18 cellular contexts compared by ENCODE assay signal in the genomic region with DNA sequence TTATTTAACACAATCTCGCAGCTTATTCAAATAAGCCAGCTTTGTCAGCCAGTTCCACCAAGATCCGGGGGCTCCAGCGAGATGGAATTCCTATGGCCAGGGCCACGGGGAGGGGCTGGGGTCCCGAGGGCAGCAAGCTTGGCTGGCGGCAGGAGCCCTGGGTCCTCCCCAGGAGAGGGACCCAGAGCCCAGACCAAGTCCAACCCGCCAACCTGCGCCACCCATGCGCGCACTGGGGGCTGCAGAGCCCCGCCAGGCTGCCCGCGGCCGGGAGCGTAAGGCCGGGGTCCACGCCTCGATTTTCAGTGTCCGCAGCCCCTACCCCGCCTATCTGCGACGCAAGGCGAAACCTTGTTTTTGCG. TPM values are rescaled to one million over a fixed set of nuclear protein-coding genes. Genes with fewer than 3 reads are reported as not detected.
DNase-seq lines count a peak whose midpoint lies in the region; ATAC-seq, FAIRE-seq and TF ChIP-seq lines count a peak whose summit lies in the region.
"Had no signal": no experiment of that assay in that cellular context is flagged by ENCODE, and none has a peak within 500 bp of the region (broad histone marks: within the 10 kb centered on the region; RNA-seq: fewer than 3 reads in every experiment).

No MANE protein-coding gene starts in this region.

- H2AFZ ChIP-seq in Karpas-422 (ENCODE audit: low read length) (no peak overlapping the region), endothelial cell of umbilical vein (ENCODE audit: low read depth, low read length) (no peak overlapping the region), neuron (ENCODE audit: low read depth, low read length) (peak overlapping the region; percentile 67)

- no peaks in the 10 kb centered on the region for H3K9me1 ChIP-seq in endothelial cell of umbilical vein (replicated peaks; ENCODE audit: control insufficient read depth, extremely low read depth, insufficient read depth, low read length)

- no peak for FAIRE-seq in endothelial cell of umbilical vein (lab: Jason Lieb, UNC)

- no peak for ATAC-seq in GM21515 (IDR thresholded peaks at IDR 0.05; ENCODE audit: unreplicated experiment)
- ATAC-seq: left colon had no signal

- H3K27me3 ChIP-seq in BLaER1 treated with 17β-estradiol and CSF1 and Interleukin-3, amounts not matched to agents 10 nM and 100 nM = peaks cover 91 to 98% (median 94%) of the 10 kb centered on the region in 11 experiments
- H3K27me3 ChIP-seq in Karpas-422 (ENCODE audit: low read length) (no peaks in the 10 kb centered on the region), endothelial cell of umbilical vein (ENCODE audit: control insufficient read depth in 2 of 2, insufficient read depth in 2 of 2, low read length in 2 of 2) (peaks cover 57 to 72% of the 10 kb centered on the region in 2 experiments), neuron (ENCODE audit: insufficient read depth, low read length) (peaks cover 74% of the 10 kb centered on the region)

- TF ChIP-seq POLR2A in endothelial cell of umbilical vein (IDR thresholded peaks at IDR 0.05; ENCODE audit: low read depth, low read length) = no peak

- no peak overlapping the region for H3K27ac ChIP-seq in BLaER1 treated with 17β-estradiol and CSF1 and Interleukin-3, amounts not matched to agents 10 nM and 100 nM
- H3K27ac ChIP-seq in Karpas-422 (ENCODE audit: low read length) = no peak overlapping the region
- H3K27ac ChIP-seq in endothelial cell of umbilical vein (ENCODE audit: insufficient read depth, low read depth, low read length) = no peak overlapping the region
- H3K27ac ChIP-seq: colonic mucosa had no signal

- no peak overlapping the region for H3K9ac ChIP-seq in BLaER1 treated with 17β-estradiol and CSF1 and Interleukin-3, amounts not matched to agents 10 nM and 100 nM
- peak overlapping the region; percentile 57 for H3K9ac ChIP-seq in Karpas-422 (ENCODE audit: low read length)
- H3K9ac ChIP-seq in endothelial cell of umbilical vein (replicated peaks; ENCODE audit: extremely low read depth, insufficient read depth, low read length) = no peak overlapping the region

- intact Hi-C loops in endothelial cell of umbilical vein (cut with micrococcal nuclease) = no loop called here

- peaks cover 17 to 34% (median 25%) of the 10 kb centered on the region in 10 experiments for H3K4me1 ChIP-seq in BLaER1 treated with 17β-estradiol and CSF1 and Interleukin-3, amounts not matched to agents 10 nM and 100 nM
- H3K4me1 ChIP-seq in Karpas-422 (ENCODE audit: low read length) (peaks cover 23% of the 10 kb centered on the region), endothelial cell of umbilical vein (ENCODE audit: control insufficient read depth, extremely low read depth, insufficient read depth, low read length) (no peaks in the 10 kb centered on the region), neuron (ENCODE audit: insufficient read depth, low read length) (peaks cover 24% of the 10 kb centered on the region)
- H3K4me1 ChIP-seq: colonic mucosa had no signal

- no peak for DNase-seq in Karpas-422
- no peak for DNase-seq in endothelial cell of umbilical vein (ENCODE audit: low read depth, low spot score)
- DNase-seq in cortex of kidney (lab: John Stamatoyannopoulos, UW) = no peak
- no peak for DNase-seq in NCI-H82 treated with DMSO at 0.1 percent for 48 hours (lab: John Stamatoyannopoulos, UW; ENCODE audit: unreplicated experiment)
- no peak for DNase-seq in ureter (ENCODE audit: low spot score)
- DNase-seq: activated CD4-positive, alpha-beta memory T cell treated with anti-CD3 and anti-CD28 coated beads for 36 hours; activated naive CD4-positive, alpha-beta T cell treated with anti-CD3 and anti-CD28 coated beads for 36 hours; activated T-cell treated with anti-CD3 and anti-CD28 coated beads, Interleukin-2, amount 50 U/mL, for 1 hour; CD4-positive, alpha-beta memory T cell; colonic mucosa; left colon had no signal

- peak overlapping the region; percentile 1 to 42 (median 32); a peak in 11 of 20 replicates for H3K4me3 ChIP-seq in BLaER1 treated with 17β-estradiol and CSF1 and Interleukin-3, amounts not matched to agents 10 nM and 100 nM
- H3K4me3 ChIP-seq in Karpas-422 (ENCODE audit: low read length) = peak overlapping the region; percentile 67
- H3K4me3 ChIP-seq in endothelial cell of umbilical vein (replicated peaks in 1 of 3; ENCODE audit: insufficient read depth in 1 of 3, low read depth in 1 of 3, low read length in 3 of 3) = no peak overlapping the region
- peak overlapping the region; percentile 36 for H3K4me3 ChIP-seq in neuron (ENCODE audit: low read length)
- H3K4me3 ChIP-seq: colonic mucosa had no signal

- no peaks in the 10 kb centered on the region for H3K9me2 ChIP-seq in Karpas-422 (replicated peaks; ENCODE audit: insufficient read depth, low read length)

- H4K20me1 ChIP-seq in BLaER1 treated with 17β-estradiol and CSF1 and Interleukin-3, amounts not matched to agents 10 nM and 100 nM = peaks cover 0 to 66% (median 36%) of the 10 kb centered on the region in 11 experiments; a peak in 18 of 22 replicates
- H4K20me1 ChIP-seq in Karpas-422 (ENCODE audit: insufficient read depth, low read depth, low read length) (peaks cover 15% of the 10 kb centered on the region; the same call in 1 of the 2 replicates), endothelial cell of umbilical vein (replicated peaks; ENCODE audit: control insufficient read depth, extremely low read depth, insufficient read depth, low read length) (no peaks in the 10 kb centered on the region)

- TF ChIP-seq CTCF in endothelial cell of umbilical vein (IDR thresholded peaks at IDR 0.05; ENCODE audit: extremely low read depth in 1 of 2, insufficient read depth in 1 of 2, low read depth in 1 of 2, low read length in 2 of 2) = no peak

- BruUV-seq in endothelial cell of umbilical vein (replicated peaks; lab: Mats Ljungman, UMichigan) = no TSS peak

- H3K79me2 ChIP-seq in Karpas-422 (ENCODE audit: low read length) (no peaks in the 10 kb centered on the region), endothelial cell of umbilical vein (ENCODE audit: control insufficient read depth, insufficient read depth, low read length) (no peaks in the 10 kb centered on the region)

- CTCF ChIA-PET in endothelial cell of umbilical vein (lab: Charles Lee) = no interaction called here

- H3K36me3 ChIP-seq in BLaER1 treated with 17β-estradiol and CSF1 and Interleukin-3, amounts not matched to agents 10 nM and 100 nM = no peaks in the 10 kb centered on the region
- no peaks in the 10 kb centered on the region for H3K36me3 ChIP-seq in Karpas-422 (ENCODE audit: insufficient read depth, low read length)
- H3K36me3 ChIP-seq in endothelial cell of umbilical vein (ENCODE audit: control insufficient read depth in 2 of 2, extremely low read depth in 1 of 2, insufficient read depth in 2 of 2, low read length in 2 of 2) = no peaks in the 10 kb centered on the region
- H3K36me3 ChIP-seq in neuron (ENCODE audit: insufficient read depth, low read length) = no peaks in the 10 kb centered on the region
- H3K36me3 ChIP-seq: colonic mucosa had no signal

- H3K9me3 ChIP-seq in BLaER1 treated with 17β-estradiol and CSF1 and Interleukin-3, amounts not matched to agents 10 nM and 100 nM (replicated peaks in 1 of 11) = peaks cover 12 to 37% (median 23%) of the 10 kb centered on the region in 11 experiments
- H3K9me3 ChIP-seq in Karpas-422 (ENCODE audit: low read length) = no peaks in the 10 kb centered on the region
- no peaks in the 10 kb centered on the region for H3K9me3 ChIP-seq in endothelial cell of umbilical vein (replicated peaks; ENCODE audit: control insufficient read depth, insufficient read depth, low read length)
- peaks cover 13% of the 10 kb centered on the region for H3K9me3 ChIP-seq in neuron (ENCODE audit: low read length)
- H3K9me3 ChIP-seq: colonic mucosa had no signal

- peak overlapping the region; percentile 42 to 78 (median 60); a peak in 21 of 22 replicates for H3K4me2 ChIP-seq in BLaER1 treated with 17β-estradiol and CSF1 and Interleukin-3, amounts not matched to agents 10 nM and 100 nM
- H3K4me2 ChIP-seq in Karpas-422 (ENCODE audit: low read depth, low read length, poor library complexity, severe bottlenecking) (peak overlapping the region; percentile 90), endothelial cell of umbilical vein (ENCODE audit: insufficient read depth, low read length) (no peak overlapping the region)

- dilution Hi-C loops in endothelial cell of umbilical vein (cut with MboI; ENCODE audit: extremely low pct_ligation_motif_present, low sequenced_read_pairs) = no loop called here

- POLR2A ChIA-PET in endothelial cell of umbilical vein (lab: Charles Lee) = no interaction called here

TF ChIP-seq in endothelial cell of umbilical vein, 7 proteins besides CTCF, POLR2A, EP300 and RAD21:
- TF ChIP-seq, protein P1, sequence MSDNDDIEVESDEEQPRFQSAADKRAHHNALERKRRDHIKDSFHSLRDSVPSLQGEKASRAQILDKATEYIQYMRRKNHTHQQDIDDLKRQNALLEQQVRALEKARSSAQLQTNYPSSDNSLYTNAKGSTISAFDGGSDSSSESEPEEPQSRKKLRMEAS (IDR thresholded peaks at IDR 0.05; ENCODE audit: insufficient read depth, insufficient read length) = no peak
- peak; percentile 87 for TF ChIP-seq EZH2 (IDR thresholded peaks at IDR 0.05; ENCODE audit: borderline replicate concordance, low read depth, low read length, severe bottlenecking)

RNA-seq across cellular contexts. Expression of a gene that starts 7.3 kb away (rescaled TPM):
- not detected in 2 replicates for total RNA-seq in Karpas-422 (2014; rRNA removed; shearing (Covaris generic); ENCODE audit: low replicate concordance)
- total RNA-seq in endothelial cell of umbilical vein (not detected in 2 replicates), ureter (not detected)
- polyA plus RNA-seq in endothelial cell of umbilical vein = not detected in 2 replicates
- polyA plus RNA-seq in endothelial cell of umbilical vein (2011; cell fraction: cytosol; rRNA removed) = not detected in 2 replicates
- not detected in 2 replicates for polyA plus RNA-seq in endothelial cell of umbilical vein (2011; cell fraction: nucleus; rRNA removed)
- not detected in 2 replicates for polyA plus RNA-seq in endothelial cell of umbilical vein (2012)
- not detected in 2 replicates for polyA minus RNA-seq in endothelial cell of umbilical vein
- polyA minus RNA-seq in endothelial cell of umbilical vein (2011; cell fraction: cytosol; rRNA and poly(A)+ RNA removed) = not detected
- not detected in 2 replicates for polyA minus RNA-seq in endothelial cell of umbilical vein (2011; cell fraction: nucleus; rRNA and poly(A)+ RNA removed)
- total RNA-seq: activated CD4-positive, alpha-beta memory T cell treated with anti-CD3 and anti-CD28 coated beads for 36 hours; activated naive CD4-positive, alpha-beta T cell treated with anti-CD3 and anti-CD28 coated beads for 36 hours; CD4-positive, alpha-beta memory T cell; colonic mucosa; fibroblast of villous mesenchyme; HT-29; left colon; LHCN-M2; renal cortical epithelial cell had no signal
- polyA plus RNA-seq: CD4-positive, alpha-beta memory T cell had no signal

Comparison
In these comparisons a context has a peak if more than half of its experiments do, and no peak if none do; other contexts are left out.
1. H3K4me3 ChIP-seq: peak in BLaER1 treated with 17β-estradiol and CSF1 and Interleukin-3, amounts not matched to agents 10 nM and 100 nM (10 of 10), Karpas-422 (single experiment) and neuron (single experiment); none in endothelial cell of umbilical vein (0 of 3).